Comparison of ENCODE assay signal across 7 cellular contexts in genomic region chr17:46566284-46566683, GRCh38. TPM values are rescaled to one million over a fixed set of nuclear protein-coding genes. Genes with fewer than 3 reads are reported as not detected.
A peak's percentile ranks its signal among the peaks of the same experiment; 100 is the strongest.
DNase-seq lines count a peak whose midpoint lies in the region; ATAC-seq and TF ChIP-seq lines count a peak whose summit lies in the region.
"Not testable (repeated sequence)": the region's sequence is repeated elsewhere in the genome, so short reads cannot be mapped to it uniquely, and the experiment has no call there.

No MANE protein-coding gene starts in this region.

- H3K27me3 ChIP-seq in CD8-positive, alpha-beta T cell (ENCODE audit: insufficient read depth, low read length); lower lobe of right lung (ENCODE audit: low read depth): not testable (repeated sequence)

- not testable (repeated sequence) for H3K4me3 ChIP-seq in CD8-positive, alpha-beta T cell (ENCODE audit: low read depth, low read length); OCI-LY7 (ENCODE audit: low read depth, low read length, poor library complexity, severe bottlenecking); lower lobe of right lung

- H3K4me1 Mint-ChIP-seq in CD8-positive, alpha-beta T cell (ENCODE audit: low read depth); activated CD8-positive, alpha-beta T cell treated with anti-CD3 and anti-CD28 coated beads, Interleukin-2, amount 10 ng/mL, durations not matched to agents 7 days and 5 days (ENCODE audit: low read depth); effector memory CD8-positive, alpha-beta T cell (ENCODE audit: low read depth in 2 of 2): not testable (repeated sequence)

- H3K4me1 ChIP-seq in CD8-positive, alpha-beta T cell (ENCODE audit: insufficient read depth, low read length); OCI-LY7 (ENCODE audit: insufficient read depth, low read length, poor library complexity, severe bottlenecking); lower lobe of right lung: not testable (repeated sequence)

- POLR2A ChIA-PET in CD8-positive, alpha-beta T cell (lab: Charles Lee); OCI-LY7 (lab: Charles Lee); activated CD8-positive, alpha-beta T cell treated with anti-CD3 and anti-CD28 coated beads, Interleukin-2, amount 10 ng/mL, durations not matched to agents 7 days and 5 days (lab: Charles Lee): not testable (repeated sequence)

- not testable (repeated sequence) for H3K9me2 ChIP-seq in OCI-LY7 (ENCODE audit: insufficient read depth, low read length)

- H3K4me2 ChIP-seq in OCI-LY7 (ENCODE audit: low read length): not testable (repeated sequence)

- CTCF ChIA-PET in CD8-positive, alpha-beta T cell (lab: Charles Lee); OCI-LY7 (lab: Charles Lee; ENCODE audit: unreplicated experiment); activated CD8-positive, alpha-beta T cell treated with anti-CD3 and anti-CD28 coated beads, Interleukin-2, amount 10 ng/mL, durations not matched to agents 7 days and 5 days (lab: Charles Lee): not testable (repeated sequence)

- DNase-seq in CD8-positive, alpha-beta T cell; OCI-LY7 (ENCODE audit: low spot score); activated CD8-positive, alpha-beta T cell treated with anti-CD3 and anti-CD28 coated beads, Interleukin-2, amount 10 ng/mL, durations not matched to agents 7 days and 5 days; effector memory CD8-positive, alpha-beta T cell; lower lobe of right lung; sciatic nerve (ENCODE audit: low spot score): not testable (repeated sequence)

- not testable (repeated sequence) for H2AFZ ChIP-seq in OCI-LY7 (ENCODE audit: low read length)

- H3K27ac Mint-ChIP-seq in CD8-positive, alpha-beta T cell; activated CD8-positive, alpha-beta T cell treated with anti-CD3 and anti-CD28 coated beads, Interleukin-2, amount 10 ng/mL, durations not matched to agents 7 days and 5 days; effector memory CD8-positive, alpha-beta T cell: not testable (repeated sequence)

- not testable (repeated sequence) for H3K36me3 ChIP-seq in CD8-positive, alpha-beta T cell (ENCODE audit: insufficient read depth, low read length); OCI-LY7 (ENCODE audit: insufficient read depth, low read length); lower lobe of right lung

- TSS peak; percentile 43 for BruUV-seq in OCI-LY7 (replicated peaks; lab: Mats Ljungman, UMichigan)

- H3K27ac ChIP-seq in CD8-positive, alpha-beta T cell (ENCODE audit: low read depth, low read length); OCI-LY7 (ENCODE audit: low read depth, low read length, poor library complexity, severe bottlenecking); lower lobe of right lung: not testable (repeated sequence)

- H3K9me3 ChIP-seq in CD8-positive, alpha-beta T cell (ENCODE audit: low read length); OCI-LY7 (ENCODE audit: low read length); lower lobe of right lung: not testable (repeated sequence)

- not testable (repeated sequence) for H3K27me3 Mint-ChIP-seq in CD8-positive, alpha-beta T cell (ENCODE audit: low read depth); activated CD8-positive, alpha-beta T cell treated with anti-CD3 and anti-CD28 coated beads, Interleukin-2, amount 10 ng/mL, durations not matched to agents 7 days and 5 days (ENCODE audit: low read depth); effector memory CD8-positive, alpha-beta T cell

- not testable (repeated sequence) for H3K36me3 Mint-ChIP-seq in CD8-positive, alpha-beta T cell; activated CD8-positive, alpha-beta T cell treated with anti-CD3 and anti-CD28 coated beads, Interleukin-2, amount 10 ng/mL, durations not matched to agents 7 days and 5 days (ENCODE audit: low read depth); effector memory CD8-positive, alpha-beta T cell (ENCODE audit: insufficient read depth)

- not testable (repeated sequence) for H3K9me3 Mint-ChIP-seq in CD8-positive, alpha-beta T cell; activated CD8-positive, alpha-beta T cell treated with anti-CD3 and anti-CD28 coated beads, Interleukin-2, amount 10 ng/mL, durations not matched to agents 7 days and 5 days (ENCODE audit: insufficient read depth); effector memory CD8-positive, alpha-beta T cell

- peak; percentile 59 for ATAC-seq in CD8-positive, alpha-beta T cell
- ATAC-seq in GM21619 (IDR thresholded peaks at IDR 0.05; ENCODE audit: unreplicated experiment) (peak; percentile 54), lower lobe of right lung (peak; percentile 39 to 73), sciatic nerve (peak; percentile 75)
- ATAC-seq in activated CD8-positive, alpha-beta T cell treated with anti-CD3 and anti-CD28 coated beads, Interleukin-2, amount 10 ng/mL, durations not matched to agents 7 days and 5 days: peak; percentile 51
- peak; percentile 69 for ATAC-seq in effector memory CD8-positive, alpha-beta T cell (replicated peaks)

- not testable (repeated sequence) for TF ChIP-seq CTCF in CD8-positive, alpha-beta T cell (IDR thresholded peaks at IDR 0.05); OCI-LY7 (conservative IDR thresholded peaks at IDR 0.05; ENCODE audit: low read length); lower lobe of right lung (IDR thresholded peaks at IDR 0.05)

- not testable (repeated sequence) for H3K4me3 Mint-ChIP-seq in CD8-positive, alpha-beta T cell; activated CD8-positive, alpha-beta T cell treated with anti-CD3 and anti-CD28 coated beads, Interleukin-2, amount 10 ng/mL, durations not matched to agents 7 days and 5 days; effector memory CD8-positive, alpha-beta T cell

- intact Hi-C loops in CD8-positive, alpha-beta T cell (cut with DNase I, micrococcal nuclease); OCI-LY7 (cut with micrococcal nuclease; ENCODE audit: unreplicated experiment); lower lobe of right lung (cut with DNase I); sciatic nerve (cut with DNase I): not testable (repeated sequence)

- not testable (repeated sequence) for H3K79me2 ChIP-seq in OCI-LY7 (ENCODE audit: insufficient read depth, low read depth, low read length)

- not testable (repeated sequence) for H4K20me1 ChIP-seq in OCI-LY7 (ENCODE audit: insufficient read depth, low read length)

RNA-seq across cellular contexts. Expression of gene ARL17A, which starts 13.2 kb away (rescaled TPM):
- total RNA-seq in CD8-positive, alpha-beta T cell: 10 to 100 TPM; 17.9 to 20.4 TPM
- 18.1 and 23.9 TPM in 2 replicates for total RNA-seq in OCI-LY7 (2014; rRNA removed; shearing (Covaris generic))
- 38.7 and 45.1 TPM in 2 replicates for total RNA-seq in OCI-LY7 (2022)
- 10 to 100 TPM; 30.3 to 31.2 TPM for total RNA-seq in activated CD8-positive, alpha-beta T cell treated with anti-CD3 and anti-CD28 coated beads, Interleukin-2, amount 10 ng/mL, durations not matched to agents 7 days and 5 days
- total RNA-seq in lower lobe of right lung: 25.9 TPM
- 11.0 TPM for total RNA-seq in sciatic nerve

RNA-seq across cellular contexts. Expression of gene NSF, which starts 24.2 kb away (rescaled TPM):
- total RNA-seq in CD8-positive, alpha-beta T cell: 10 to 100 TPM; 23.0 to 24.4 TPM
- total RNA-seq in OCI-LY7 (2014; rRNA removed; shearing (Covaris generic)): 27.2 and 35.3 TPM in 2 replicates
- total RNA-seq in OCI-LY7 (2022): 42.5 TPM in 2 replicates
- total RNA-seq in activated CD8-positive, alpha-beta T cell treated with anti-CD3 and anti-CD28 coated beads, Interleukin-2, amount 10 ng/mL, durations not matched to agents 7 days and 5 days: 10 to 100 TPM; 52.5 to 62.8 TPM
- 52.7 TPM for total RNA-seq in lower lobe of right lung
- 27.8 TPM for total RNA-seq in sciatic nerve

RNA-seq across cellular contexts. Expression of gene LRRC37A2, which starts 54.0 kb away (rescaled TPM):
- 10 to 100 TPM; 12.5 to 14.1 TPM for total RNA-seq in CD8-positive, alpha-beta T cell
- 21.5 and 21.6 TPM in 2 replicates for total RNA-seq in OCI-LY7 (2014; rRNA removed; shearing (Covaris generic))
- total RNA-seq in OCI-LY7 (2022) (20.9 and 21.0 TPM in 2 replicates), lower lobe of right lung (13.4 TPM), sciatic nerve (15.2 TPM)
- total RNA-seq in activated CD8-positive, alpha-beta T cell treated with anti-CD3 and anti-CD28 coated beads, Interleukin-2, amount 10 ng/mL, durations not matched to agents 7 days and 5 days: 10 to 100 TPM; 14.2 to 16.3 TPM
